Comparison of ENCODE assay signal across 11 cellular contexts in genomic region chr1:12456979-12457378, GRCh38.
DNase-seq lines count a peak whose midpoint lies in the region; ATAC-seq and TF ChIP-seq lines count a peak whose summit lies in the region.
"Had no signal": no experiment of that assay in that cellular context is flagged by ENCODE, and none has a peak within 500 bp of the region (broad histone marks: within the 10 kb centered on the region; RNA-seq: fewer than 3 reads in every experiment).

No MANE protein-coding gene starts in this region.

- no peak overlapping the region for H3K4me3 ChIP-seq in SK-N-SH (ENCODE audit: low read depth in 2 of 2, low read length in 1 of 2)
- H3K4me3 ChIP-seq in stomach, result no peak overlapping the region

- ATAC-seq in GM21381 (IDR thresholded peaks at IDR 0.05; ENCODE audit: unreplicated experiment), result no peak

- H3K9ac ChIP-seq in SK-N-SH, result no peak overlapping the region

- H3K27me3 ChIP-seq in SK-N-SH (ENCODE audit: insufficient read depth) (no peaks in the 10 kb centered on the region), stomach (no peaks in the 10 kb centered on the region)

- H3K4me1 ChIP-seq in SK-N-SH (ENCODE audit: control insufficient read depth in 1 of 2, insufficient read depth in 2 of 2, low read depth in 1 of 2, low read length in 1 of 2) (peaks cover 28 to 51% of the 10 kb centered on the region in 2 experiments), stomach (peaks cover 42 to 87% (median 66%) of the 10 kb centered on the region in 4 donors)

- no peak for TF ChIP-seq CTCF in SK-N-SH (IDR thresholded peaks at IDR 0.05)
- no peak for TF ChIP-seq CTCF in stomach (IDR thresholded peaks at IDR 0.05)
- TF ChIP-seq CTCF in GM13976 (IDR thresholded peaks at IDR 0.05; ENCODE audit: borderline replicate concordance, control extremely low read depth, extremely low read depth, insufficient read depth, missing control alignments), result no peak

- H3K9me3 ChIP-seq in SK-N-SH (no peaks in the 10 kb centered on the region), stomach (no peaks in the 10 kb centered on the region)

- POLR2A ChIA-PET in SK-N-SH (lab: Yijun Ruan, JAX), result no interaction called here

- intact Hi-C loops in stomach (cut with DNase I; ENCODE audit: low total_unique reads), result no loop called here

- TF ChIP-seq RAD21 in SK-N-SH (IDR thresholded peaks at IDR 0.05; ENCODE audit: low read length), result no peak

- no peak for TF ChIP-seq POLR2A in stomach (IDR thresholded peaks at IDR 0.05)
- no peak for TF ChIP-seq POLR2A in erythroblast (IDR thresholded peaks at IDR 0.05; ENCODE audit: low read length)

- no peaks in the 10 kb centered on the region for H3K9me2 ChIP-seq in SK-N-SH

- H3K79me2 ChIP-seq in SK-N-SH (ENCODE audit: insufficient read depth), result no peaks in the 10 kb centered on the region

- TF ChIP-seq EP300 in SK-N-SH (IDR thresholded peaks at IDR 0.05; ENCODE audit: borderline replicate concordance in 1 of 2, low read depth in 1 of 2, low read length in 1 of 2), result peak in 1 of 2 experiments; percentile 47; a peak in 1 of 4 replicates
- TF ChIP-seq EP300 in stomach (IDR thresholded peaks at IDR 0.05), result no peak

- no peak overlapping the region for H3K4me2 ChIP-seq in SK-N-SH

- H3K27ac ChIP-seq in SK-N-SH (ENCODE audit: low read depth in 2 of 2, low read length in 1 of 2) (peak overlapping the region; percentile 52 to 80), stomach (peak overlapping the region in 4 of 5 donors; percentile 66 to 81 (median 77))

- no peak overlapping the region for H2AFZ ChIP-seq in SK-N-SH (ENCODE audit: low read depth)

- DNase-seq in EL, result peak; percentile 78
- DNase-seq in SK-N-SH, result no peak
- DNase-seq in fibroblast of peridontal ligament (ENCODE audit: extremely low read depth), result peak; percentile 79
- DNase-seq in stomach, result no peak
- no peak for DNase-seq in GM13976 (ENCODE audit: low spot score)
- DNase-seq in UCSD-AML1 (lab: John Stamatoyannopoulos, UW; ENCODE audit: unreplicated experiment), result no peak
- DNase-seq in erythroblast (lab: John Stamatoyannopoulos, UW), result no peak
- DNase-seq: activated CD8-positive, alpha-beta memory T cell treated with anti-CD3 and anti-CD28 coated beads, Interleukin-2, amount 50 U/mL, for 48 hours; DMS53; MM.1S had no signal

- 0% methylated on average over 1 of the region's 1 CpG for WGBS in SK-N-SH (ENCODE audit: low lambda C conversion rate)
- 62 to 88% (median 69%) methylated on average over 1 of the region's 1 CpG for WGBS in stomach, 5 donors

- in situ Hi-C loops in GM13976 (cut with MboI; ENCODE audit: low sequenced_read_pairs, unreplicated experiment), result no loop called here

- CTCF ChIA-PET in SK-N-SH (lab: Yijun Ruan, JAX), result interaction anchor here (0.6 kb wide), 1 partner anchor 84 kb away, joined by 3 read pairs; no protein-coding TSS in a partner anchor

- no peaks in the 10 kb centered on the region for H4K20me1 ChIP-seq in SK-N-SH (ENCODE audit: insufficient read depth)

- H3F3A ChIP-seq in SK-N-SH (replicated peaks; ENCODE audit: insufficient read depth), result peaks cover 31% of the 10 kb centered on the region

- H3K36me3 ChIP-seq in SK-N-SH (replicated peaks in 1 of 2; ENCODE audit: control insufficient read depth in 1 of 2, insufficient read depth in 2 of 2, low read length in 1 of 2), result peaks cover 0 to 3% of the 10 kb centered on the region in 2 experiments
- H3K36me3 ChIP-seq in stomach, result peaks cover 4 to 24% (median 17%) of the 10 kb centered on the region in 4 donors

TF ChIP-seq in SK-N-SH, 30 proteins besides CTCF, POLR2A, EP300 and RAD21 (continues in another document):
- TF ChIP-seq SMC3 (IDR thresholded peaks at IDR 0.05; ENCODE audit: low read depth, low read length) (no peak), POLR2AphosphoS5 (IDR thresholded peaks at IDR 0.05; ENCODE audit: low read depth, low read length) (no peak), EZH2phosphoT487 (IDR thresholded peaks at IDR 0.05; ENCODE audit: borderline replicate concordance, low read depth) (no peak), ELF1 (IDR thresholded peaks at IDR 0.05) (no peak), GABPA (IDR thresholded peaks at IDR 0.05; ENCODE audit: low read depth) (no peak), JUND (IDR thresholded peaks at IDR 0.05) (peak; percentile 83), TEAD4 (IDR thresholded peaks at IDR 0.05; ENCODE audit: borderline replicate concordance, insufficient read depth) (peak; percentile 61; the same call in 1 of the 2 replicates), FOXM1 (IDR thresholded peaks at IDR 0.05; ENCODE audit: low read depth) (no peak), MXI1 (IDR thresholded peaks at IDR 0.05; ENCODE audit: low read depth, low read length) (no peak), NRF1 (IDR thresholded peaks at IDR 0.05; ENCODE audit: low read depth, low read length) (no peak), IRF3 (IDR thresholded peaks at IDR 0.05; ENCODE audit: low read depth, low read length) (no peak), YY1 (IDR thresholded peaks at IDR 0.05; ENCODE audit: low read depth) (no peak), RXRA (IDR thresholded peaks at IDR 0.05; ENCODE audit: borderline replicate concordance, low read depth) (peak; percentile 39; the same call in 1 of the 2 replicates), TAF1 (IDR thresholded peaks at IDR 0.05; ENCODE audit: borderline replicate concordance, low read depth, low read length) (no peak), SIN3A (IDR thresholded peaks at IDR 0.05; ENCODE audit: borderline replicate concordance, low read depth, low read length) (no peak), GATA2 (CRISPR knock-in tag; IDR thresholded peaks at IDR 0.05) (no peak), CHD2 (IDR thresholded peaks at IDR 0.05; ENCODE audit: low read length, partially characterized antibody) (no peak), USF2 (IDR thresholded peaks at IDR 0.05; ENCODE audit: borderline replicate concordance, low read depth, low read length) (no peak), NFIC (IDR thresholded peaks at IDR 0.05; ENCODE audit: borderline replicate concordance) (peak; percentile 70)
- TF ChIP-seq, protein P1, sequence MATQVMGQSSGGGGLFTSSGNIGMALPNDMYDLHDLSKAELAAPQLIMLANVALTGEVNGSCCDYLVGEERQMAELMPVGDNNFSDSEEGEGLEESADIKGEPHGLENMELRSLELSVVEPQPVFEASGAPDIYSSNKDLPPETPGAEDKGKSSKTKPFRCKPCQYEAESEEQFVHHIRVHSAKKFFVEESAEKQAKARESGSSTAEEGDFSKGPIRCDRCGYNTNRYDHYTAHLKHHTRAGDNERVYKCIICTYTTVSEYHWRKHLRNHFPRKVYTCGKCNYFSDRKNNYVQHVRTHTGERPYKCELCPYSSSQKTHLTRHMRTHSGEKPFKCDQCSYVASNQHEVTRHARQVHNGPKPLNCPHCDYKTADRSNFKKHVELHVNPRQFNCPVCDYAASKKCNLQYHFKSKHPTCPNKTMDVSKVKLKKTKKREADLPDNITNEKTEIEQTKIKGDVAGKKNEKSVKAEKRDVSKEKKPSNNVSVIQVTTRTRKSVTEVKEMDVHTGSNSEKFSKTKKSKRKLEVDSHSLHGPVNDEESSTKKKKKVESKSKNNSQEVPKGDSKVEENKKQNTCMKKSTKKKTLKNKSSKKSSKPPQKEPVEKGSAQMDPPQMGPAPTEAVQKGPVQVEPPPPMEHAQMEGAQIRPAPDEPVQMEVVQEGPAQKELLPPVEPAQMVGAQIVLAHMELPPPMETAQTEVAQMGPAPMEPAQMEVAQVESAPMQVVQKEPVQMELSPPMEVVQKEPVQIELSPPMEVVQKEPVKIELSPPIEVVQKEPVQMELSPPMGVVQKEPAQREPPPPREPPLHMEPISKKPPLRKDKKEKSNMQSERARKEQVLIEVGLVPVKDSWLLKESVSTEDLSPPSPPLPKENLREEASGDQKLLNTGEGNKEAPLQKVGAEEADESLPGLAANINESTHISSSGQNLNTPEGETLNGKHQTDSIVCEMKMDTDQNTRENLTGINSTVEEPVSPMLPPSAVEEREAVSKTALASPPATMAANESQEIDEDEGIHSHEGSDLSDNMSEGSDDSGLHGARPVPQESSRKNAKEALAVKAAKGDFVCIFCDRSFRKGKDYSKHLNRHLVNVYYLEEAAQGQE (IDR thresholded peaks at IDR 0.05; ENCODE audit: low read depth, low read length), result no peak
- TF ChIP-seq, protein P2, sequence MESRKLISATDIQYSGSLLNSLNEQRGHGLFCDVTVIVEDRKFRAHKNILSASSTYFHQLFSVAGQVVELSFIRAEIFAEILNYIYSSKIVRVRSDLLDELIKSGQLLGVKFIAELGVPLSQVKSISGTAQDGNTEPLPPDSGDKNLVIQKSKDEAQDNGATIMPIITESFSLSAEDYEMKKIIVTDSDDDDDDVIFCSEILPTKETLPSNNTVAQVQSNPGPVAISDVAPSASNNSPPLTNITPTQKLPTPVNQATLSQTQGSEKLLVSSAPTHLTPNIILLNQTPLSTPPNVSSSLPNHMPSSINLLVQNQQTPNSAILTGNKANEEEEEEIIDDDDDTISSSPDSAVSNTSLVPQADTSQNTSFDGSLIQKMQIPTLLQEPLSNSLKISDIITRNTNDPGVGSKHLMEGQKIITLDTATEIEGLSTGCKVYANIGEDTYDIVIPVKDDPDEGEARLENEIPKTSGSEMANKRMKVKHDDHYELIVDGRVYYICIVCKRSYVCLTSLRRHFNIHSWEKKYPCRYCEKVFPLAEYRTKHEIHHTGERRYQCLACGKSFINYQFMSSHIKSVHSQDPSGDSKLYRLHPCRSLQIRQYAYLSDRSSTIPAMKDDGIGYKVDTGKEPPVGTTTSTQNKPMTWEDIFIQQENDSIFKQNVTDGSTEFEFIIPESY (IDR thresholded peaks at IDR 0.05; ENCODE audit: borderline replicate concordance, low read depth), result no peak

Comparison
In these comparisons a context has a peak if more than half of its experiments do, and no peak if none do; other contexts are left out.
1. DNase-seq: peak in EL (single experiment) and fibroblast of peridontal ligament (single experiment); none in SK-N-SH (single experiment), stomach (single experiment), GM13976 (single experiment), UCSD-AML1 (single experiment) and erythroblast (0 of 2).